Comparison of ENCODE assay signal across 8 cellular contexts in the genomic region with DNA sequence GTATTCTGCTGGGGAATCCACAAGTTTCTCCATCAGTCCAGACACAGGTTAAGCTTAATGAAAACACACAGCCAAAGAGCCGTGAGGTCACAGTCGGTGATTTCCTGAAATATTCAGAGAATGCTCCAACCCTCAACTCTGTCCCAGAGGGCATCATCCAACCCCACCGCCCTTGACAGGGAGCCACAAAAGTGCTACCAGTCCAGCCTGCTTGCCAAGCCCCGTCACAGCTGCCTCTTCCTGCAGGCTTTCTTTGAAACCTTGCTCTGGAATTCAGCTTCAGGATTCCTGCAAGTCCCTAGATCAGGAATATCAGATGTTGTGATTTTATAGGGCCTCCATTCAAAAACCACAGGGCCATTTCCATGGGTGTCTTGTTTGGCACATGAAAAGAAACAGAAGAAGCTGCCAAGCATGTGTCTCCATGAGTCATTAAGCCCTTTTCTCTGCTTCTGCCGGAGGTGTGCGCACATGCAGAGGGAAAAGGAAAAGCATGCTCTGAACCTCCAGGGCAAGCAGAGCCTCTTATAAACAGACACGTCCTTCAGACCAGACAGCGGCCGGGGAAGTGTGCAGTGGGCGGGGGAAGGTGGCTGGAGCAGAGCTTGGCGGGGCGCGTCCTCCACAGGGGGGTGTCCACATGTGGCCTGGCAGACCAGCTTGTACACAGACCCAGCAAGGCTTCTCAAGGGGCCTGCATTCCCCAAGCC.
A peak's percentile ranks its signal among the peaks of the same experiment; 100 is the strongest.
DNase-seq lines count a peak whose midpoint lies in the region; ATAC-seq and TF ChIP-seq lines count a peak whose summit lies in the region.

No MANE protein-coding gene starts in this region.

- CTCF ChIA-PET in activated naive CD4-positive, alpha-beta T cell treated with anti-CD3 and anti-CD28 coated beads for 36 hours (lab: Charles Lee): interaction anchor here (0.9 to 8.3 kb wide), 7 partner anchors 9 to 371 kb away, joined by 3 to 86 read pairs (median 5); no protein-coding TSS in a partner anchor
- CTCF ChIA-PET in activated CD4-positive, alpha-beta memory T cell treated with anti-CD3 and anti-CD28 coated beads, Interleukin-2, amount 10 ng/mL, durations not matched to agents 7 days and 5 days (lab: Charles Lee): interaction anchor here (0.9 to 9.5 kb wide), 8 partner anchors 10 to 164 kb away, joined by 3 to 155 read pairs (median 5); a partner anchor contains a TSS

- H3K4me1 ChIP-seq in smooth muscle cell (ENCODE audit: low read depth): no peaks in the 10 kb centered on the region

- no peaks in the 10 kb centered on the region for H4K20me1 ChIP-seq in smooth muscle cell (ENCODE audit: low read depth)

- no peak for TF ChIP-seq CTCF in smooth muscle cell (IDR thresholded peaks at IDR 0.05; ENCODE audit: borderline replicate concordance, insufficient read depth, poor library complexity, severe bottlenecking)

- no peak overlapping the region for H3K4me3 ChIP-seq in smooth muscle cell

- H3K27me3 ChIP-seq in smooth muscle cell (ENCODE audit: low read depth): no peaks in the 10 kb centered on the region

- H3K27ac ChIP-seq in smooth muscle cell (ENCODE audit: low read depth): peak overlapping the region; percentile 97

- H3K9me3 Mint-ChIP-seq in activated naive CD4-positive, alpha-beta T cell treated with anti-CD3 and anti-CD28 coated beads for 36 hours: peaks cover 10% of the 10 kb centered on the region
- peaks cover 13% of the 10 kb centered on the region for H3K9me3 Mint-ChIP-seq in activated CD4-positive, alpha-beta memory T cell treated with anti-CD3 and anti-CD28 coated beads, Interleukin-2, amount 10 ng/mL, durations not matched to agents 7 days and 5 days

- H3F3A ChIP-seq in smooth muscle cell (ENCODE audit: low read depth): peaks cover 5% of the 10 kb centered on the region

- H3K9ac ChIP-seq in smooth muscle cell (ENCODE audit: low read depth): peak overlapping the region; percentile 87

- no peak overlapping the region for H2AFZ ChIP-seq in smooth muscle cell (ENCODE audit: low read depth)

- no peaks in the 10 kb centered on the region for H3K36me3 ChIP-seq in smooth muscle cell (ENCODE audit: low read depth)

- ATAC-seq in GM18907 (IDR thresholded peaks at IDR 0.05; ENCODE audit: unreplicated experiment): no peak
- ATAC-seq in HG02610 (IDR thresholded peaks at IDR 0.05; ENCODE audit: unreplicated experiment): no peak

- H3K4me3 Mint-ChIP-seq in activated naive CD4-positive, alpha-beta T cell treated with anti-CD3 and anti-CD28 coated beads for 36 hours: no peak overlapping the region
- no peak overlapping the region for H3K4me3 Mint-ChIP-seq in activated CD4-positive, alpha-beta memory T cell treated with anti-CD3 and anti-CD28 coated beads, Interleukin-2, amount 10 ng/mL, durations not matched to agents 7 days and 5 days

- H3K4me2 ChIP-seq in smooth muscle cell: peak overlapping the region; percentile 76

- H3K36me3 Mint-ChIP-seq in activated naive CD4-positive, alpha-beta T cell treated with anti-CD3 and anti-CD28 coated beads for 36 hours (ENCODE audit: low read depth): peaks cover 4% of the 10 kb centered on the region
- peaks cover 27% of the 10 kb centered on the region for H3K36me3 Mint-ChIP-seq in activated CD4-positive, alpha-beta memory T cell treated with anti-CD3 and anti-CD28 coated beads, Interleukin-2, amount 10 ng/mL, durations not matched to agents 7 days and 5 days (ENCODE audit: low read depth)

- no peaks in the 10 kb centered on the region for H3K27me3 Mint-ChIP-seq in activated naive CD4-positive, alpha-beta T cell treated with anti-CD3 and anti-CD28 coated beads for 36 hours (ENCODE audit: low read depth)
- no peaks in the 10 kb centered on the region for H3K27me3 Mint-ChIP-seq in activated CD4-positive, alpha-beta memory T cell treated with anti-CD3 and anti-CD28 coated beads, Interleukin-2, amount 10 ng/mL, durations not matched to agents 7 days and 5 days

- no peaks in the 10 kb centered on the region for H3K9me3 ChIP-seq in smooth muscle cell (replicated peaks; ENCODE audit: low read depth)

- DNase-seq in activated naive CD4-positive, alpha-beta T cell treated with anti-CD3 and anti-CD28 coated beads for 36 hours: peak; percentile 63
- DNase-seq in activated naive CD4-positive, alpha-beta T cell treated with anti-CD3 and anti-CD28 coated beads, Interleukin-2, amount 50 U/mL, for 16 hours: no peak
- DNase-seq in activated CD4-positive, alpha-beta memory T cell treated with anti-CD3 and anti-CD28 coated beads, Interleukin-2, amount 10 ng/mL, durations not matched to agents 7 days and 5 days: peak; percentile 53
- DNase-seq in glomerular visceral epithelial cell (ENCODE audit: extremely low spot score) (peak; percentile 95), smooth muscle cell (lab: John Stamatoyannopoulos, UW; ENCODE audit: unreplicated experiment) (peak; percentile 53), NCI-H2029 (lab: John Stamatoyannopoulos, UW) (no peak)

- H3K79me2 ChIP-seq in smooth muscle cell (ENCODE audit: low read depth): no peaks in the 10 kb centered on the region

- POLR2A ChIA-PET in activated CD4-positive, alpha-beta memory T cell treated with anti-CD3 and anti-CD28 coated beads, Interleukin-2, amount 10 ng/mL, durations not matched to agents 7 days and 5 days (lab: Charles Lee): interaction anchor here (0.8 to 2.9 kb wide), 10 partner anchors 9 to 475 kb away, joined by 3 to 15 read pairs (median 5); a partner anchor contains a TSS

- intact Hi-C loops in activated naive CD4-positive, alpha-beta T cell treated with anti-CD3 and anti-CD28 coated beads for 36 hours (cut with micrococcal nuclease): no loop called here

- 2% methylated on average over 10 of the region's 13 CpGs for WGBS in smooth muscle cell (ENCODE audit: low lambda C conversion rate)

- H3K4me1 Mint-ChIP-seq in activated naive CD4-positive, alpha-beta T cell treated with anti-CD3 and anti-CD28 coated beads for 36 hours (ENCODE audit: low read depth): peaks cover 55% of the 10 kb centered on the region
- H3K4me1 Mint-ChIP-seq in activated CD4-positive, alpha-beta memory T cell treated with anti-CD3 and anti-CD28 coated beads, Interleukin-2, amount 10 ng/mL, durations not matched to agents 7 days and 5 days: peaks cover 63% of the 10 kb centered on the region

- peak overlapping the region; percentile 37 for H3K27ac Mint-ChIP-seq in activated naive CD4-positive, alpha-beta T cell treated with anti-CD3 and anti-CD28 coated beads for 36 hours
- peak overlapping the region; percentile 71 for H3K27ac Mint-ChIP-seq in activated CD4-positive, alpha-beta memory T cell treated with anti-CD3 and anti-CD28 coated beads, Interleukin-2, amount 10 ng/mL, durations not matched to agents 7 days and 5 days

Comparison
In these comparisons a context has a peak if more than half of its experiments do, and no peak if none do; other contexts are left out.
1. DNase-seq: peak in activated naive CD4-positive, alpha-beta T cell treated with anti-CD3 and anti-CD28 coated beads for 36 hours (single experiment), activated CD4-positive, alpha-beta memory T cell treated with anti-CD3 and anti-CD28 coated beads, Interleukin-2, amount 10 ng/mL, durations not matched to agents 7 days and 5 days (single experiment), glomerular visceral epithelial cell (single experiment) and smooth muscle cell (single experiment); none in activated naive CD4-positive, alpha-beta T cell treated with anti-CD3 and anti-CD28 coated beads, Interleukin-2, amount 50 U/mL, for 16 hours (single experiment) and NCI-H2029 (single experiment).